ENCODE assay signal across 35 cellular contexts in genomic region chr13:90184355-90184754, GRCh38.
"Had no signal": no experiment of that assay in that cellular context is flagged by ENCODE, and none has a peak within 500 bp of the region (broad histone marks: within the 10 kb centered on the region; RNA-seq: fewer than 3 reads in every experiment).

No MANE protein-coding gene starts in this region.

- H3K9ac ChIP-seq: KMS-11 had no signal

- H3K9me3 ChIP-seq: MG63 had no signal

- H3K27ac ChIP-seq: KMS-11 had no signal

- H3K36me3 ChIP-seq: MG63 had no signal

- H3K27me3 ChIP-seq: MG63 had no signal

- DNase-seq: Karpas-422, Kasumi-1, MG63, MM.1S, MV-4-11, NCI-H1048, NCI-H1092, NCI-H1092 treated with DMSO at 0.1 percent for 48 hours, NCI-H1105, NCI-H1105 treated with DMSO at 0.1 percent for 48 hours, NCI-H1417, NCI-H1417 treated with DMSO at 0.1 percent for 48 hours, NCI-H1436, NCI-H1436 treated with DMSO at 0.1 percent for 48 hours, NCI-H146, NCI-H1694, NCI-H1694 treated with DMSO at 0.1 percent for 48 hours, NCI-H187, NCI-H187 treated with DMSO at 0.1 percent for 48 hours, NCI-H1930, NCI-H2029, NCI-H2029 treated with DMSO at 0.1 percent for 48 hours, NCI-H2081, NCI-H2081 treated with DMSO at 0.1 percent for 48 hours, NCI-H2107, NCI-H2171, NCI-H2171 treated with DMSO at 0.1 percent for 48 hours, NCI-H2227 treated with DMSO at 0.1 percent for 48 hours, NCI-H226, NCI-H345, NCI-H446, NCI-H446 treated with DMSO at 0.1 percent for 48 hours, NCI-H510A, NCI-H510A treated with DMSO at 0.1 percent for 48 hours had no signal

- H3K4me3 ChIP-seq: MG63 had no signal
